10 cellular contexts compared by ENCODE assay signal in genomic region chr12:121096199-121096798, GRCh38. TPM values are rescaled to one million over a fixed set of nuclear protein-coding genes. Genes with fewer than 3 reads are reported as not detected.
DNase-seq lines count a peak whose midpoint lies in the region; ATAC-seq, FAIRE-seq and TF ChIP-seq lines count a peak whose summit lies in the region.
"Had no signal": no experiment of that assay in that cellular context is flagged by ENCODE, and none has a peak within 500 bp of the region (broad histone marks: within the 10 kb centered on the region; RNA-seq: fewer than 3 reads in every experiment).

No MANE protein-coding gene starts in this region.

- H3K27ac Mint-ChIP-seq in immature natural killer cell, result peak overlapping the region in 5 of 6 donors; percentile 44 to 89 (median 77)

- no peak overlapping the region for H3K9ac ChIP-seq in HepG2 (ENCODE audit: insufficient read depth, low read depth, low read length)

- WGBS in HepG2 (ENCODE audit: low lambda C conversion rate), result 25% methylated on average over 9 of the region's 11 CpGs
- 28% methylated on average over 6 of the region's 11 CpGs for WGBS in right lobe of liver (ENCODE audit: insufficient coverage, low coverage, low lambda C conversion rate, missing lambda C conversion rate)

- in situ Hi-C loops in HepG2 (cut with HindIII; ENCODE audit: extremely low pct_ligation_motif_present, low pct_unique_long_range_greater_than_20kb), result loop anchor here (5.0 kb wide), 1 partner anchor 34 kb away; no protein-coding TSS in a partner anchor

- no peak for ATAC-seq in HepG2
- ATAC-seq in right lobe of liver, result no peak

- TF ChIP-seq POLR2A in HepG2 (IDR thresholded peaks at IDR 0.05; ENCODE audit: insufficient read depth in 1 of 2, low read depth in 2 of 2, low read length in 2 of 2), result no peak
- TF ChIP-seq POLR2A in right lobe of liver (IDR thresholded peaks at IDR 0.05), result no peak

- H3K4me1 Mint-ChIP-seq in immature natural killer cell, result peaks cover 43 to 50% of the 10 kb centered on the region in 2 donors

- H3K4me3 Mint-ChIP-seq in immature natural killer cell, result peak overlapping the region; percentile 82 to 91 (median 85)

- H3K27me3 ChIP-seq in HepG2 (ENCODE audit: control insufficient read depth in 1 of 2, insufficient read depth in 2 of 2, low read length in 2 of 2) (peaks cover 0 to 15% of the 10 kb centered on the region in 2 experiments; a peak in 4 of 5 replicates), right lobe of liver (no peaks in the 10 kb centered on the region)

- no peak for TF ChIP-seq EP300 in HepG2 (IDR thresholded peaks at IDR 0.05; ENCODE audit: low read depth in 2 of 2, low read length in 2 of 2)
- TF ChIP-seq EP300 in HepG2 (CRISPR knock-in tag; IDR thresholded peaks at IDR 0.05; ENCODE audit: borderline replicate concordance), result no peak

- H3K36me3 ChIP-seq in HepG2 (replicated peaks in 1 of 2; ENCODE audit: control insufficient read depth in 1 of 2, insufficient read depth in 2 of 2, low read length in 2 of 2), result no peaks in the 10 kb centered on the region
- no peaks in the 10 kb centered on the region for H3K36me3 ChIP-seq in right lobe of liver
- H3K36me3 ChIP-seq: cardiac muscle cell had no signal

- H3K4me3 ChIP-seq in HepG2 (replicated peaks in 1 of 3; ENCODE audit: insufficient read depth in 1 of 3, low read depth in 2 of 3, low read length in 3 of 3), result no peak overlapping the region
- no peak overlapping the region for H3K4me3 ChIP-seq in right lobe of liver
- H3K4me3 ChIP-seq: cardiac muscle cell had no signal

- peaks cover 0 to 8% (median 2%) of the 10 kb centered on the region in 6 donors for H3K9me3 Mint-ChIP-seq in immature natural killer cell

- DNase-seq in HepG2 (ENCODE audit: low spot score) (no peak), right lobe of liver (no peak), SIG-M5 treated with dmso at 0.1 percent for 504 hours (lab: John Stamatoyannopoulos, UW; ENCODE audit: unreplicated experiment) (peak; percentile 89), immature natural killer cell (no peak), nucleus accumbens (lab: John Stamatoyannopoulos, UW) (no peak), COLO668 (lab: John Stamatoyannopoulos, UW; ENCODE audit: unreplicated experiment) (no peak), islet precursor cell (no peak), NCI-H82 (lab: John Stamatoyannopoulos, UW) (no peak)

- intact Hi-C loops in HepG2 (cut with micrococcal nuclease; ENCODE audit: unreplicated experiment) (loop anchor here (2.0 kb wide), 1 partner anchor 35 kb away; no protein-coding TSS in a partner anchor), right lobe of liver (cut with DNase I) (no loop called here)

- peaks cover 10% of the 10 kb centered on the region for H3K4me1 ChIP-seq in HepG2 (ENCODE audit: insufficient read depth, low read length)
- peaks cover 0 to 10% (median 4%) of the 10 kb centered on the region in 4 donors for H3K4me1 ChIP-seq in right lobe of liver

- CTCF ChIA-PET in HepG2 (lab: Yijun Ruan, JAX; ENCODE audit: low intra/inter-chr PET ratio, low total read pairs), result interaction anchor here (0.7 to 4.2 kb wide), 3 partner anchors 35 to 91 kb away, joined by 3 to 36 read pairs (median 5); no protein-coding TSS in a partner anchor

- no peak for FAIRE-seq in HepG2 (lab: Jason Lieb, UNC)
- FAIRE-seq: TTC549 had no signal

- peaks cover 0 to 5% (median 3%) of the 10 kb centered on the region in 3 donors for H3K36me3 Mint-ChIP-seq in immature natural killer cell

- POLR2A ChIA-PET in HepG2 (lab: Yijun Ruan, JAX), result interaction anchor here (0.8 kb wide), 1 partner anchor 118 kb away, joined by 3 read pairs; the partner anchor contains the start of gene HNF1A

- TF ChIP-seq RAD21 in HepG2 (CRISPR knock-in tag; IDR thresholded peaks at IDR 0.05), result no peak

- H3K79me2 ChIP-seq in HepG2 (ENCODE audit: insufficient read depth, low read length), result no peaks in the 10 kb centered on the region

- peaks cover 2 to 10% (median 4%) of the 10 kb centered on the region in 3 donors for H3K27me3 Mint-ChIP-seq in immature natural killer cell (ENCODE audit: low read depth in 3 of 3)

- no TSS peak for BruUV-seq in HepG2 (replicated peaks; lab: Mats Ljungman, UMichigan)

- H3K27ac ChIP-seq in HepG2 (ENCODE audit: extremely low read length, insufficient read depth, low read length) (no peak overlapping the region), right lobe of liver (no peak overlapping the region)
- H3K27ac ChIP-seq: cardiac muscle cell had no signal

- no peak overlapping the region for H2AFZ ChIP-seq in HepG2 (ENCODE audit: low read length)

- peak overlapping the region; percentile 77 for H3K4me2 ChIP-seq in HepG2 (ENCODE audit: low read depth, low read length)

- TF ChIP-seq CTCF in HepG2 (CRISPR knock-in tag; IDR thresholded peaks at IDR 0.05), result no peak
- TF ChIP-seq CTCF in right lobe of liver (IDR thresholded peaks at IDR 0.05), result peak in 2 of 4 donors; percentile 14 to 21

- H4K20me1 ChIP-seq in HepG2 (ENCODE audit: insufficient read depth, low read length), result no peaks in the 10 kb centered on the region

- H3K9me3 ChIP-seq in HepG2 (ENCODE audit: low read length), result peaks cover 8% of the 10 kb centered on the region; the same call in 1 of the 2 replicates
- no peaks in the 10 kb centered on the region for H3K9me3 ChIP-seq in right lobe of liver

TF ChIP-seq in HepG2, 621 proteins besides CTCF, POLR2A, EP300 and RAD21:
- TF ChIP-seq HDAC2 (CRISPR knock-in tag; IDR thresholded peaks at IDR 0.05) (0 out of 2 replicates have a peak, but pooled peaks have one; percentile 6), TBP (CRISPR knock-in tag; IDR thresholded peaks at IDR 0.05) (no peak)

RNA-seq across cellular contexts. Expression of gene P2RX7, which starts 36.4 kb away (rescaled TPM):
- total RNA-seq in HepG2 (2016; rRNA removed; fragmentation: Illumina TruSeq; extraction: Trizol), result 0.13 TPM in 1 of 2 replicates, not detected in the other
- total RNA-seq in HepG2 (2016; cell fraction: cytosol; rRNA removed; fragmentation: Illumina TruSeq; extraction: Trizol; ENCODE audit: low read depth), result not detected in 2 replicates
- total RNA-seq in HepG2 (2016; cell fraction: insoluble cytoplasmic fraction; rRNA removed; fragmentation: Illumina TruSeq; extraction: Trizol), result 0.03 TPM in 1 of 2 replicates, not detected in the other
- not detected in 2 replicates for total RNA-seq in HepG2 (2016; cell fraction: membrane; rRNA removed; fragmentation: Illumina TruSeq; extraction: Trizol)
- total RNA-seq in HepG2 (2016; cell fraction: nucleus; rRNA removed; fragmentation: Illumina TruSeq; extraction: Trizol), result not detected in 2 replicates
- polyA plus RNA-seq in HepG2 (2011; rRNA removed), result 0.56 and 0.73 TPM in 2 replicates
- 0.18 and 0.19 TPM in 2 replicates for polyA plus RNA-seq in HepG2 (2011; cell fraction: cytosol; rRNA removed)
- polyA plus RNA-seq in HepG2 (2011; cell fraction: nucleus; rRNA removed), result 1.1 and 1.7 TPM in 2 replicates
- polyA plus RNA-seq in HepG2 (2012), result 0.76 and 1.1 TPM in 2 replicates
- not detected in 2 replicates for polyA plus RNA-seq in HepG2 (2016; cell fraction: cytosol; fragmentation: Illumina TruSeq; extraction: Trizol; ENCODE audit: low read depth)
- not detected in 2 replicates for polyA plus RNA-seq in HepG2 (2016; cell fraction: insoluble cytoplasmic fraction; fragmentation: Illumina TruSeq; extraction: Trizol; ENCODE audit: low read depth)
- not detected in 2 replicates for polyA plus RNA-seq in HepG2 (2016; cell fraction: membrane; fragmentation: Illumina TruSeq; extraction: Trizol; ENCODE audit: low read depth)
- not detected in 2 replicates for polyA plus RNA-seq in HepG2 (2016; cell fraction: nucleus; fragmentation: Illumina TruSeq; extraction: Trizol; ENCODE audit: insufficient read depth, low read depth)
- 0.38 TPM in 1 of 2 replicates, not detected in the other for polyA minus RNA-seq in HepG2 (2011; rRNA and poly(A)+ RNA removed; ENCODE audit: low replicate concordance)
- 0.40 TPM in 1 of 2 replicates, not detected in the other for polyA minus RNA-seq in HepG2 (2011; cell fraction: cytosol; rRNA and poly(A)+ RNA removed)
- polyA minus RNA-seq in HepG2 (2011; cell fraction: nucleus; rRNA and poly(A)+ RNA removed), result 0.64 and 1.9 TPM in 2 replicates
- total RNA-seq in right lobe of liver, result 10 to 100 TPM in 1 of 6 experiments, 1 to 10 TPM in 5; 2.5 to 11.4 (median 3.4) TPM
- polyA plus RNA-seq in immature natural killer cell, result 10 to 100 TPM in 2 of 3 donors, 1 to 10 TPM in 1; 7.5 to 17.4 (median 12.9) TPM

RNA-seq across cellular contexts. Expression of gene OASL, which starts 57.3 kb away (rescaled TPM):
- total RNA-seq in HepG2 (2016; rRNA removed; fragmentation: Illumina TruSeq; extraction: Trizol) (0.18 and 0.22 TPM in 2 replicates), right lobe of liver (10 to 100 TPM in 2 of 6 experiments, 1 to 10 TPM in 4; 1.6 to 19.2 (median 4.1) TPM)
- 0.18 and 0.30 TPM in 2 replicates for total RNA-seq in HepG2 (2016; cell fraction: cytosol; rRNA removed; fragmentation: Illumina TruSeq; extraction: Trizol; ENCODE audit: low read depth)
- 0.19 and 0.21 TPM in 2 replicates for total RNA-seq in HepG2 (2016; cell fraction: insoluble cytoplasmic fraction; rRNA removed; fragmentation: Illumina TruSeq; extraction: Trizol)
- total RNA-seq in HepG2 (2016; cell fraction: membrane; rRNA removed; fragmentation: Illumina TruSeq; extraction: Trizol), result 0.15 and 0.31 TPM in 2 replicates
- total RNA-seq in HepG2 (2016; cell fraction: nucleus; rRNA removed; fragmentation: Illumina TruSeq; extraction: Trizol), result not detected in 2 replicates
- polyA plus RNA-seq in HepG2 (2011; rRNA removed) (0.09 and 0.11 TPM in 2 replicates), immature natural killer cell (10 to 100 TPM in 2 of 3 donors, 1 to 10 TPM in 1; 7.7 to 21.7 (median 13.2) TPM)
- polyA plus RNA-seq in HepG2 (2011; cell fraction: cytosol; rRNA removed), result 0.05 and 0.09 TPM in 2 replicates
- not detected in 2 replicates for polyA plus RNA-seq in HepG2 (2011; cell fraction: nucleus; rRNA removed)
- polyA plus RNA-seq in HepG2 (2012), result 0.07 TPM in 1 of 2 replicates, not detected in the other
- 0.18 and 0.25 TPM in 2 replicates for polyA plus RNA-seq in HepG2 (2016; cell fraction: cytosol; fragmentation: Illumina TruSeq; extraction: Trizol; ENCODE audit: low read depth)
- 0.20 and 0.21 TPM in 2 replicates for polyA plus RNA-seq in HepG2 (2016; cell fraction: insoluble cytoplasmic fraction; fragmentation: Illumina TruSeq; extraction: Trizol; ENCODE audit: low read depth)
- 0.14 and 0.29 TPM in 2 replicates for polyA plus RNA-seq in HepG2 (2016; cell fraction: membrane; fragmentation: Illumina TruSeq; extraction: Trizol; ENCODE audit: low read depth)
- polyA plus RNA-seq in HepG2 (2016; cell fraction: nucleus; fragmentation: Illumina TruSeq; extraction: Trizol; ENCODE audit: insufficient read depth, low read depth), result 0.37 TPM in 1 of 2 replicates, not detected in the other
- polyA minus RNA-seq in HepG2 (2011; rRNA and poly(A)+ RNA removed; ENCODE audit: low replicate concordance), result 0.46 and 6.9 TPM in 2 replicates
- polyA minus RNA-seq in HepG2 (2011; cell fraction: cytosol; rRNA and poly(A)+ RNA removed), result not detected in 2 replicates
- polyA minus RNA-seq in HepG2 (2011; cell fraction: nucleus; rRNA and poly(A)+ RNA removed), result not detected in 2 replicates
- total RNA-seq: cardiac muscle cell had no signal
- polyA plus RNA-seq: cardiac muscle cell had no signal
